6 cellular contexts compared by ENCODE assay signal in genomic region chr11:65524010-65524746, GRCh38. TPM values are rescaled to one million over a fixed set of nuclear protein-coding genes. Genes with fewer than 3 reads are reported as not detected.
DNase-seq lines count a peak whose midpoint lies in the region; ATAC-seq, FAIRE-seq and TF ChIP-seq lines count a peak whose summit lies in the region.

No MANE protein-coding gene starts in this region.

- TF ChIP-seq POLR2A in GM12878 (IDR thresholded peaks at IDR 0.05; ENCODE audit: low read depth, low read length), result no peak

- ATAC-seq in GM12878, result peak; percentile 22
- peak in 2 of 3 donors; percentile 4 to 5 for ATAC-seq in natural killer cell
- no peak for ATAC-seq in GM18498 (IDR thresholded peaks at IDR 0.05; ENCODE audit: unreplicated experiment)
- no peak for ATAC-seq in GM18517 (IDR thresholded peaks at IDR 0.05; ENCODE audit: unreplicated experiment)

- H3K36me3 Mint-ChIP-seq in natural killer cell, result no peaks in the 10 kb centered on the region

- TF ChIP-seq EP300 in GM12878 (IDR thresholded peaks at IDR 0.05; ENCODE audit: borderline replicate concordance in 1 of 2, control insufficient read depth in 1 of 2, low read depth in 2 of 2, low read length in 2 of 2), result no peak

- no peak overlapping the region for H3K4me3 ChIP-seq in HEK293 (ENCODE audit: low read depth, low read length)
- peak overlapping the region; percentile 44; the same call in 1 of the 2 replicates for H3K4me3 ChIP-seq in GM12878

- H4K20me1 ChIP-seq in GM12878 (ENCODE audit: control insufficient read depth, insufficient read depth), result no peaks in the 10 kb centered on the region

- peak overlapping the region; percentile 77 for H2AFZ ChIP-seq in GM12878 (ENCODE audit: control insufficient read depth, low read depth, low read length)

- H3K4me1 Mint-ChIP-seq in natural killer cell, result peaks cover 5 to 23% of the 10 kb centered on the region in 2 donors

- RAD21 ChIA-PET in GM12878 (lab: Charles Lee; ENCODE audit: unreplicated experiment), result interaction anchor here (1.0 to 2.0 kb wide), 5 partner anchors 14 to 105 kb away, joined by 3 to 8 read pairs (median 4); partner anchors contain the start of gene FAM89B

- TF ChIP-seq CTCF in HEK293 (tag by site-specific recombination; IDR thresholded peaks at IDR 0.05) (no peak), GM12878 (IDR thresholded peaks at IDR 0.05 in 2 of 3, conservative IDR thresholded peaks at IDR 0.05 in 1 of 3; ENCODE audit: control insufficient read depth in 2 of 3, extremely low read depth in 1 of 3, insufficient read depth in 1 of 3, low read depth in 3 of 3, low read length in 3 of 3) (no peak), natural killer cell (IDR thresholded peaks at IDR 0.05) (no peak)

- peak overlapping the region; percentile 43 to 83 for H3K27ac Mint-ChIP-seq in natural killer cell

- H3K4me2 ChIP-seq in GM12878 (ENCODE audit: control insufficient read depth, insufficient read depth), result peak overlapping the region; percentile 80

- no peak overlapping the region for H3K4me3 Mint-ChIP-seq in natural killer cell

- FAIRE-seq in GM12878 (lab: Jason Lieb, UNC), result no peak

- H3K4me1 ChIP-seq in HEK293 (ENCODE audit: control insufficient read depth, insufficient read depth, low read length) (peaks cover 4% of the 10 kb centered on the region; the same call in 1 of the 2 replicates), GM12878 (ENCODE audit: control insufficient read depth, insufficient read depth, low read length) (peaks cover 25% of the 10 kb centered on the region)

- DNase-seq in GM12878 (ENCODE audit: low read depth, low spot score), result no peak
- DNase-seq in natural killer cell, result no peak
- no peak for DNase-seq in NCI-H345 treated with DMSO at 0.1 percent for 48 hours (lab: John Stamatoyannopoulos, UW; ENCODE audit: unreplicated experiment)

- no peak for TF ChIP-seq RAD21 in GM12878 (IDR thresholded peaks at IDR 0.05; ENCODE audit: insufficient read depth, low read depth, low read length)

- intact Hi-C loops in GM12878 (cut with micrococcal nuclease; ENCODE audit: unreplicated experiment) (no loop called here), natural killer cell (cut with micrococcal nuclease) (no loop called here)

- BruUV-seq in GM12878 (replicated peaks; lab: Mats Ljungman, UMichigan), result no TSS peak

- H3K27ac ChIP-seq in HEK293 (ENCODE audit: extremely low read depth, low read depth, low read length) (no peak overlapping the region), GM12878 (ENCODE audit: control insufficient read depth, insufficient read depth) (peak overlapping the region; percentile 17)

- no peaks in the 10 kb centered on the region for H3K9me3 Mint-ChIP-seq in natural killer cell

- CTCF ChIA-PET in HEK293 (lab: Yijun Ruan, JAX), result interaction anchor here (2.2 to 2.5 kb wide), 2 partner anchors 16 to 69 kb away, joined by 11 read pairs; no protein-coding TSS in a partner anchor
- CTCF ChIA-PET in GM12878 (lab: Yijun Ruan, JAX), result interaction anchor here (1.1 to 3.5 kb wide), 5 partner anchors 17 to 108 kb away, joined by 3 to 18 read pairs (median 5); no protein-coding TSS in a partner anchor

- WGBS in GM12878 (ENCODE audit: insufficient coverage, insufficient replicate concordance, low lambda C conversion rate, missing lambda C conversion rate), result 78% methylated on average over 12 of the region's 12 CpGs

- no peak overlapping the region; the same call in 1 of the 2 replicates for H3K9ac ChIP-seq in GM12878 (ENCODE audit: control insufficient read depth, insufficient read depth, low read length)

- SMC1A ChIA-PET in GM12878 (lab: Charles Lee; ENCODE audit: uncharacterized antibody, unreplicated experiment), result interaction anchor here (0.7 to 2.1 kb wide), 2 partner anchors 14 to 16 kb away, joined by 3 to 7 read pairs; no protein-coding TSS in a partner anchor

- POLR2A ChIA-PET in HEK293 (lab: Yijun Ruan, JAX), result interaction anchor here (0.7 to 2.3 kb wide), 13 partner anchors 8 to 262 kb away, joined by 3 to 9 read pairs (median 4); partner anchors contain the start of genes FRMD8, MAP3K11, PCNX3 and POLA2
- POLR2A ChIA-PET in GM12878 (lab: Charles Lee), result interaction anchor here (0.8 to 2.5 kb wide), 9 partner anchors 12 to 143 kb away, joined by 3 to 13 read pairs (median 4); partner anchors contain the start of genes PCNX3 and ZNRD2

- H3K27me3 ChIP-seq in GM12878 (replicated peaks in 1 of 2; ENCODE audit: control insufficient read depth in 2 of 2, insufficient read depth in 2 of 2, low read length in 1 of 2), result no peaks in the 10 kb centered on the region

- in situ Hi-C loops in GM12878 (cut with MboI), result no loop called here

- peaks cover 15% of the 10 kb centered on the region for H3K79me2 ChIP-seq in GM12878 (ENCODE audit: control insufficient read depth, insufficient read depth, low read length)

- H3K27me3 Mint-ChIP-seq in natural killer cell (ENCODE audit: low read depth in 2 of 2), result no peaks in the 10 kb centered on the region

- H3K9me3 ChIP-seq in HEK293 (ENCODE audit: control insufficient read depth, insufficient read depth, low read depth, low read length) (no peaks in the 10 kb centered on the region), GM12878 (replicated peaks; ENCODE audit: control insufficient read depth, insufficient read depth, low read length) (no peaks in the 10 kb centered on the region)

- peaks cover 0 to 32% of the 10 kb centered on the region in 2 experiments; a peak in 1 of 3 replicates for H3K36me3 ChIP-seq in HEK293 (ENCODE audit: control insufficient read depth in 2 of 2, insufficient read depth in 1 of 2, low read length in 2 of 2)
- peaks cover 0 to 13% of the 10 kb centered on the region in 2 experiments; a peak in 3 of 4 replicates for H3K36me3 ChIP-seq in GM12878 (ENCODE audit: control insufficient read depth in 2 of 2, insufficient read depth in 2 of 2, low read length in 1 of 2)

RNA-seq across cellular contexts. Expression of gene SCYL1, which starts 0.7 kb away (rescaled TPM):
- total RNA-seq in GM12878 (2013; cell fraction: nucleolus; rRNA removed), result 28.9 and 34.4 TPM in 2 replicates
- total RNA-seq in GM12878 (2014; rRNA removed), result 75.1 and 82.7 TPM in 2 replicates
- 25.9 and 29.3 TPM in 2 replicates for total RNA-seq in GM12878 (2014; rRNA removed; fragmentation: Illumina TruSeq; extraction: Trizol)
- total RNA-seq in GM12878 (2021), result 66.7 and 67.8 TPM in 2 replicates
- 16.4 TPM for polyA plus RNA-seq in GM12878 (2011; ENCODE audit: low read depth)
- 17.8 and 43.1 TPM in 2 replicates for polyA plus RNA-seq in GM12878 (2011; rRNA removed)
- polyA plus RNA-seq in GM12878 (2011; cell fraction: cytosol; rRNA removed), result 88.7 and 112 TPM in 2 replicates
- polyA plus RNA-seq in GM12878 (2011; cell fraction: nucleus; rRNA removed), result 114 and 150 TPM in 2 replicates
- polyA plus RNA-seq in GM12878 (2012), result 35.1 and 36.8 TPM in 2 replicates
- 6.9 and 32.5 TPM in 2 replicates for polyA plus RNA-seq in GM12878 (2014; fragmentation: Illumina TruSeq; extraction: Trizol)
- 1 to 10 TPM in 1 of 2 experiments, under 1 TPM in 1; 0.80 to 6.3 TPM for polyA plus RNA-seq in GM12878 (2014; fragmentation: Nextera tagmentation; extraction: Ambion mirVana)
- 68.0 and 74.6 TPM in 2 replicates for polyA plus RNA-seq in GM12878 (2014; rRNA removed)
- 10 to 100 TPM; 59.2 to 65.4 TPM for polyA plus RNA-seq in GM12878 (2016; fragmentation: Nextera tagmentation; extraction: Ambion mirVana)
- polyA minus RNA-seq in GM12878 (2011; rRNA and poly(A)+ RNA removed), result 43.5 and 70.6 TPM in 2 replicates
- polyA minus RNA-seq in GM12878 (2011; cell fraction: cytosol; rRNA and poly(A)+ RNA removed), result 23.4 and 34.6 TPM in 2 replicates
- 16.7 and 26.3 TPM in 2 replicates for polyA minus RNA-seq in GM12878 (2011; cell fraction: nucleus; rRNA and poly(A)+ RNA removed)
- 10 to 100 TPM; 61.7 to 79.9 (median 71.3) TPM for total RNA-seq in natural killer cell

RNA-seq across cellular contexts. Expression of gene MALAT1, which starts 25.3 kb away (rescaled TPM):
- total RNA-seq in GM12878 (2013; cell fraction: nucleolus; rRNA removed), result 43,172 and 44,148 TPM in 2 replicates
- total RNA-seq in GM12878 (2014; rRNA removed), result 1,917 and 1,986 TPM in 2 replicates
- 2,052 and 2,660 TPM in 2 replicates for total RNA-seq in GM12878 (2014; rRNA removed; fragmentation: Illumina TruSeq; extraction: Trizol)
- total RNA-seq in GM12878 (2021), result 3,939 and 4,883 TPM in 2 replicates
- 704 TPM for polyA plus RNA-seq in GM12878 (2011; ENCODE audit: low read depth)
- 659 and 901 TPM in 2 replicates for polyA plus RNA-seq in GM12878 (2011; rRNA removed)
- polyA plus RNA-seq in GM12878 (2011; cell fraction: cytosol; rRNA removed), result 216 and 352 TPM in 2 replicates
- polyA plus RNA-seq in GM12878 (2011; cell fraction: nucleus; rRNA removed), result 4,041 and 4,062 TPM in 2 replicates
- polyA plus RNA-seq in GM12878 (2012), result 1,013 and 3,952 TPM in 2 replicates
- polyA plus RNA-seq in GM12878 (2014; fragmentation: Illumina TruSeq; extraction: Trizol), result 448 and 686 TPM in 2 replicates
- 1,000 to 10,000 TPM; 1,593 to 8,160 TPM for polyA plus RNA-seq in GM12878 (2014; fragmentation: Nextera tagmentation; extraction: Ambion mirVana)
- 1,421 and 1,643 TPM in 2 replicates for polyA plus RNA-seq in GM12878 (2014; rRNA removed)
- polyA plus RNA-seq in GM12878 (2016; fragmentation: Nextera tagmentation; extraction: Ambion mirVana), result 1,000 to 10,000 TPM; 6,201 to 6,497 TPM
- 2,928 and 3,606 TPM in 2 replicates for polyA minus RNA-seq in GM12878 (2011; rRNA and poly(A)+ RNA removed)
- 1,627 and 2,358 TPM in 2 replicates for polyA minus RNA-seq in GM12878 (2011; cell fraction: cytosol; rRNA and poly(A)+ RNA removed)
- 12,181 and 12,309 TPM in 2 replicates for polyA minus RNA-seq in GM12878 (2011; cell fraction: nucleus; rRNA and poly(A)+ RNA removed)
- over 10,000 TPM; 32,911 to 36,726 (median 33,502) TPM for total RNA-seq in natural killer cell

RNA-seq across cellular contexts. Expression of gene LTBP3, which starts 34.0 kb away (rescaled TPM):
- total RNA-seq in GM12878 (2013; cell fraction: nucleolus; rRNA removed), result 8.6 and 11.6 TPM in 2 replicates
- total RNA-seq in GM12878 (2014; rRNA removed), result 8.5 and 9.0 TPM in 2 replicates
- total RNA-seq in GM12878 (2014; rRNA removed; fragmentation: Illumina TruSeq; extraction: Trizol), result 1.2 and 2.2 TPM in 2 replicates
- 8.0 and 9.0 TPM in 2 replicates for total RNA-seq in GM12878 (2021)
- 12.8 TPM for polyA plus RNA-seq in GM12878 (2011; ENCODE audit: low read depth)
- 3.1 and 7.0 TPM in 2 replicates for polyA plus RNA-seq in GM12878 (2011; rRNA removed)
- polyA plus RNA-seq in GM12878 (2011; cell fraction: cytosol; rRNA removed), result 14.4 and 24.0 TPM in 2 replicates
- polyA plus RNA-seq in GM12878 (2011; cell fraction: nucleus; rRNA removed), result 47.3 and 52.7 TPM in 2 replicates
- 15.6 and 16.4 TPM in 2 replicates for polyA plus RNA-seq in GM12878 (2012)
- 1.00 and 2.3 TPM in 2 replicates for polyA plus RNA-seq in GM12878 (2014; fragmentation: Illumina TruSeq; extraction: Trizol)
- not detected for polyA plus RNA-seq in GM12878 (2014; fragmentation: Nextera tagmentation; extraction: Ambion mirVana)
- polyA plus RNA-seq in GM12878 (2014; rRNA removed), result 12.2 and 14.7 TPM in 2 replicates
- polyA plus RNA-seq in GM12878 (2016; fragmentation: Nextera tagmentation; extraction: Ambion mirVana), result 1 to 10 TPM; 4.0 to 5.5 TPM
- polyA minus RNA-seq in GM12878 (2011; rRNA and poly(A)+ RNA removed), result 3.8 and 4.7 TPM in 2 replicates
- polyA minus RNA-seq in GM12878 (2011; cell fraction: cytosol; rRNA and poly(A)+ RNA removed), result 5.6 and 6.7 TPM in 2 replicates
- 6.6 and 12.8 TPM in 2 replicates for polyA minus RNA-seq in GM12878 (2011; cell fraction: nucleus; rRNA and poly(A)+ RNA removed)
- 100 to 1,000 TPM; 121 to 155 (median 140) TPM for total RNA-seq in natural killer cell

RNA-seq across cellular contexts. Expression of gene ZNRD2, which starts 46.1 kb away (rescaled TPM):
- 31.8 and 42.8 TPM in 2 replicates for total RNA-seq in GM12878 (2013; cell fraction: nucleolus; rRNA removed)
- total RNA-seq in GM12878 (2014; rRNA removed) (71.3 and 77.0 TPM in 2 replicates), GM12878 (2014; rRNA removed; fragmentation: Illumina TruSeq; extraction: Trizol) (20.0 and 24.8 TPM in 2 replicates), GM12878 (2021) (62.0 and 63.3 TPM in 2 replicates), natural killer cell (10 to 100 TPM; 40.9 to 64.1 (median 60.0) TPM)
- 35.6 TPM for polyA plus RNA-seq in GM12878 (2011; ENCODE audit: low read depth)
- polyA plus RNA-seq in GM12878 (2011; rRNA removed) (13.4 and 32.2 TPM in 2 replicates), GM12878 (2014; fragmentation: Illumina TruSeq; extraction: Trizol) (1.2 and 7.9 TPM in 2 replicates), GM12878 (2014; fragmentation: Nextera tagmentation; extraction: Ambion mirVana) (10 to 100 TPM; 14.8 to 48.7 TPM), GM12878 (2014; rRNA removed) (74.8 and 79.0 TPM in 2 replicates), GM12878 (2016; fragmentation: Nextera tagmentation; extraction: Ambion mirVana) (100 to 1,000 TPM; 107 to 111 TPM)
- polyA plus RNA-seq in GM12878 (2011; cell fraction: cytosol; rRNA removed), result 60.6 and 85.4 TPM in 2 replicates
- 70.4 and 75.4 TPM in 2 replicates for polyA plus RNA-seq in GM12878 (2011; cell fraction: nucleus; rRNA removed)
- polyA plus RNA-seq in GM12878 (2012), result 43.7 and 53.4 TPM in 2 replicates
- polyA minus RNA-seq in GM12878 (2011; rRNA and poly(A)+ RNA removed), result 5.0 and 12.2 TPM in 2 replicates
- 5.8 and 6.9 TPM in 2 replicates for polyA minus RNA-seq in GM12878 (2011; cell fraction: cytosol; rRNA and poly(A)+ RNA removed)
- polyA minus RNA-seq in GM12878 (2011; cell fraction: nucleus; rRNA and poly(A)+ RNA removed), result 32.3 and 48.6 TPM in 2 replicates

RNA-seq across cellular contexts. Expression of gene FAM89B, which starts 48.2 kb away (rescaled TPM):
- 6.1 and 7.8 TPM in 2 replicates for total RNA-seq in GM12878 (2013; cell fraction: nucleolus; rRNA removed)
- total RNA-seq in GM12878 (2014; rRNA removed) (26.2 and 32.0 TPM in 2 replicates), GM12878 (2014; rRNA removed; fragmentation: Illumina TruSeq; extraction: Trizol) (7.2 and 10.4 TPM in 2 replicates), GM12878 (2021) (28.5 and 29.6 TPM in 2 replicates), natural killer cell (10 to 100 TPM; 41.4 to 52.4 (median 44.6) TPM)
- 4.4 TPM for polyA plus RNA-seq in GM12878 (2011; ENCODE audit: low read depth)
- polyA plus RNA-seq in GM12878 (2011; rRNA removed) (3.6 and 8.0 TPM in 2 replicates), GM12878 (2014; fragmentation: Illumina TruSeq; extraction: Trizol) (0.74 and 9.1 TPM in 2 replicates), GM12878 (2014; fragmentation: Nextera tagmentation; extraction: Ambion mirVana) (1 to 10 TPM in 1 of 2 experiments, under 1 TPM in 1; 0.34 to 2.2 TPM), GM12878 (2014; rRNA removed) (36.7 and 50.7 TPM in 2 replicates), GM12878 (2016; fragmentation: Nextera tagmentation; extraction: Ambion mirVana) (10 to 100 TPM in 1 of 2 experiments, 1 to 10 TPM in 1; 2.8 to 26.6 TPM)
- 16.4 and 28.8 TPM in 2 replicates for polyA plus RNA-seq in GM12878 (2011; cell fraction: cytosol; rRNA removed)
- polyA plus RNA-seq in GM12878 (2011; cell fraction: nucleus; rRNA removed), result 29.2 and 30.4 TPM in 2 replicates
- 11.8 and 13.3 TPM in 2 replicates for polyA plus RNA-seq in GM12878 (2012)
- polyA minus RNA-seq in GM12878 (2011; rRNA and poly(A)+ RNA removed), result 4.4 and 9.6 TPM in 2 replicates
- 4.0 and 5.7 TPM in 2 replicates for polyA minus RNA-seq in GM12878 (2011; cell fraction: cytosol; rRNA and poly(A)+ RNA removed)
- polyA minus RNA-seq in GM12878 (2011; cell fraction: nucleus; rRNA and poly(A)+ RNA removed), result 16.1 and 24.5 TPM in 2 replicates

Comparison
In these comparisons a context has a peak if more than half of its experiments do, and no peak if none do; other contexts are left out.
1. ATAC-seq: peak in GM12878 (single experiment) and natural killer cell (2 of 3); none in GM18498 (single experiment) and GM18517 (single experiment).
2. RNA of gene LTBP3, which starts 34.0 kb away (total RNA-seq): 121 to 155 TPM in natural killer cell; 1.2 to 11.6 TPM in GM12878; every median in the first group is over 4 times any median in the second.